13 cellular contexts compared by ENCODE assay signal in the genomic region with DNA sequence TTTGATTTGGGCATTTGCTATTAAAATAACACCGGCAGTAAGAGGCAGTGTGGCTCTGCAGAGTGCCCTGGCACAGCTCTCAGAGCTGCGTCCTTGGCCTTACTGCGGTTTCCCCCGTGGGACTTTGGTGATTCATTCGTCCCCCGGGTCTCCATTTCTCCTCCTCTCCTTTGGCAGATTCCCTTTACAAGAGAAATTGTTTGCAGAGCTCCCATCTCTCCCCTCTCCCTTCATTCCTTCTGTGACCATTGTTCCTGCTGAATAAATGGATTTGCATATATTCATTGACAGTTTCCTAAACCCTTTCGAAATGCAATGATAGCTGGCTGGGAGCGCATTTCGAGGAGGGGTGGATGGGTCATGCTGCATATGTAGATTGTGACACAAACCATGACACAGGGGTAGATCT.
DNase-seq lines count a peak whose midpoint lies in the region; TF ChIP-seq lines count a peak whose summit lies in the region.
"Had no signal": no experiment of that assay in that cellular context is flagged by ENCODE, and none has a peak within 500 bp of the region (broad histone marks: within the 10 kb centered on the region; RNA-seq: fewer than 3 reads in every experiment).

No MANE protein-coding gene starts in this region.

- no peak overlapping the region for H3K27ac Mint-ChIP-seq in activated CD4-positive, alpha-beta memory T cell treated with anti-CD3 and anti-CD28 coated beads, Interleukin-2, amount 10 ng/mL, durations not matched to agents 7 days and 5 days

- no peak overlapping the region for H3K4ac ChIP-seq in mesendoderm (ENCODE audit: low read depth, low read length)

- no peak overlapping the region for H4K5ac ChIP-seq in mesendoderm (ENCODE audit: low read length)

- no peaks in the 10 kb centered on the region for H3K4me1 Mint-ChIP-seq in activated CD4-positive, alpha-beta memory T cell treated with anti-CD3 and anti-CD28 coated beads, Interleukin-2, amount 10 ng/mL, durations not matched to agents 7 days and 5 days

- peak overlapping the region; percentile 9 for H3K4me2 ChIP-seq in mesendoderm (ENCODE audit: low read length)

- H3K9me3 Mint-ChIP-seq in activated CD4-positive, alpha-beta memory T cell treated with anti-CD3 and anti-CD28 coated beads, Interleukin-2, amount 10 ng/mL, durations not matched to agents 7 days and 5 days: peaks cover 2% of the 10 kb centered on the region

- H2AK5ac ChIP-seq in mesendoderm (ENCODE audit: low read length): no peak overlapping the region

- no peaks in the 10 kb centered on the region for H3K36me3 Mint-ChIP-seq in activated CD4-positive, alpha-beta memory T cell treated with anti-CD3 and anti-CD28 coated beads, Interleukin-2, amount 10 ng/mL, durations not matched to agents 7 days and 5 days (ENCODE audit: low read depth)

- H3K27me3 ChIP-seq in HUES6 (ENCODE audit: control insufficient read depth, insufficient read depth, low read length) (no peaks in the 10 kb centered on the region), mesendoderm (ENCODE audit: insufficient read depth, low read length, poor library complexity) (no peaks in the 10 kb centered on the region)
- H3K27me3 ChIP-seq: esophagus squamous epithelium had no signal

- CTCF ChIA-PET in AG04449 (lab: Yijun Ruan, JAX): interaction anchor here (1.0 to 1.8 kb wide), 2 partner anchors 14 to 21 kb away, joined by 3 to 4 read pairs; no protein-coding TSS in a partner anchor
- CTCF ChIA-PET in activated CD4-positive, alpha-beta memory T cell treated with anti-CD3 and anti-CD28 coated beads, Interleukin-2, amount 10 ng/mL, durations not matched to agents 7 days and 5 days (lab: Charles Lee): no interaction called here

- no peaks in the 10 kb centered on the region for H3K79me2 ChIP-seq in mesendoderm (ENCODE audit: control insufficient read depth, insufficient read depth, low read length)

- no peak overlapping the region for H2BK5ac ChIP-seq in mesendoderm (ENCODE audit: low read length)

- peaks cover 2% of the 10 kb centered on the region for H3K27me3 Mint-ChIP-seq in activated CD4-positive, alpha-beta memory T cell treated with anti-CD3 and anti-CD28 coated beads, Interleukin-2, amount 10 ng/mL, durations not matched to agents 7 days and 5 days

- no peak overlapping the region for H3K23ac ChIP-seq in mesendoderm (ENCODE audit: low read length)

- H3K4me3 Mint-ChIP-seq in activated CD4-positive, alpha-beta memory T cell treated with anti-CD3 and anti-CD28 coated beads, Interleukin-2, amount 10 ng/mL, durations not matched to agents 7 days and 5 days: no peak overlapping the region

- H3K4me3 ChIP-seq in AG04449 (ENCODE audit: low read depth, low read length) (peak overlapping the region; percentile 9; the same call in 1 of the 2 replicates), HUES6 (ENCODE audit: low read depth, low read length) (peak overlapping the region; percentile 29; the same call in 1 of the 2 replicates), cardiac fibroblast (replicated peaks in 1 of 2; ENCODE audit: low read depth in 2 of 2, low read length in 2 of 2) (no peak overlapping the region), mesendoderm (ENCODE audit: low read length) (no peak overlapping the region)
- H3K4me3 ChIP-seq: esophagus squamous epithelium, lower lobe of right lung had no signal

- POLR2A ChIA-PET in AG04449 (lab: Yijun Ruan, JAX): no interaction called here
- POLR2A ChIA-PET in activated CD4-positive, alpha-beta memory T cell treated with anti-CD3 and anti-CD28 coated beads, Interleukin-2, amount 10 ng/mL, durations not matched to agents 7 days and 5 days (lab: Charles Lee): no interaction called here

- H3K9me3 ChIP-seq in HUES6 (ENCODE audit: control insufficient read depth, insufficient read depth, low read depth, low read length): peaks cover 14% of the 10 kb centered on the region
- H3K9me3 ChIP-seq: esophagus squamous epithelium, lower lobe of right lung had no signal

- peaks cover 19% of the 10 kb centered on the region for H3K4me1 ChIP-seq in HUES6 (ENCODE audit: control insufficient read depth, insufficient read depth, low read length)
- peaks cover 8% of the 10 kb centered on the region for H3K4me1 ChIP-seq in mesendoderm (ENCODE audit: control insufficient read depth, low read depth, low read length)

- WGBS in mesendoderm (ENCODE audit: extremely low coverage, insufficient coverage, low lambda C conversion rate): no CpG with 5 or more reads among the region's 9 CpGs

- no peak for DNase-seq in AG04449 (ENCODE audit: low read depth, low spot score)
- peak; percentile 45 to 58 for DNase-seq in cardiac fibroblast (ENCODE audit: low read depth in 2 of 2)
- peak; percentile 31 for DNase-seq in mesendoderm
- DNase-seq in effector CD4-positive, alpha-beta T cell: no peak
- DNase-seq in activated CD4-positive, alpha-beta memory T cell treated with anti-CD3 and anti-CD28 coated beads, Interleukin-2, amount 10 ng/mL, durations not matched to agents 7 days and 5 days: no peak
- no peak for DNase-seq in NCI-H2081 (lab: John Stamatoyannopoulos, UW)
- DNase-seq in A172 (ENCODE audit: low spot score): no peak
- DNase-seq: activated T-cell treated with anti-CD3 and anti-CD28 coated beads, Interleukin-2, amount 50 U/mL, for 1 hour; esophagus squamous epithelium; lower lobe of right lung; NCI-H1694 had no signal

- peak overlapping the region; percentile 54 for H3K56ac ChIP-seq in mesendoderm (ENCODE audit: low read length)

- H3K27ac ChIP-seq in HUES6 (ENCODE audit: low read depth, low read length) (no peak overlapping the region), mesendoderm (ENCODE audit: low read depth, low read length) (no peak overlapping the region)
- H3K27ac ChIP-seq: esophagus squamous epithelium, lower lobe of right lung, RWPE1 had no signal

- no peak overlapping the region for H3K9ac ChIP-seq in HUES6 (ENCODE audit: low read length)
- H3K9ac ChIP-seq in mesendoderm (ENCODE audit: low read length): peak overlapping the region; percentile 3

- H4K8ac ChIP-seq in mesendoderm (ENCODE audit: low read depth, low read length): peak overlapping the region; percentile 31

- TF ChIP-seq CTCF in AG04449 (IDR thresholded peaks at IDR 0.05; ENCODE audit: insufficient read depth, low read length, missing control alignments) (no peak), cardiac fibroblast (IDR thresholded peaks at IDR 0.05; ENCODE audit: low read depth, low read length) (no peak)

- H3K36me3 ChIP-seq in HUES6 (ENCODE audit: control insufficient read depth, insufficient read depth, low read length) (no peaks in the 10 kb centered on the region), mesendoderm (ENCODE audit: control insufficient read depth, insufficient read depth, low read length) (no peaks in the 10 kb centered on the region)
- H3K36me3 ChIP-seq: esophagus squamous epithelium, lower lobe of right lung had no signal

- no peak overlapping the region for H2BK15ac ChIP-seq in mesendoderm (replicated peaks; ENCODE audit: low read depth)

- H3K79me1 ChIP-seq in mesendoderm (ENCODE audit: low read length): no peaks in the 10 kb centered on the region

- H3K18ac ChIP-seq in mesendoderm (ENCODE audit: low read length): no peak overlapping the region

- H2BK120ac ChIP-seq in mesendoderm (ENCODE audit: low read depth, low read length): no peak overlapping the region

Comparison
In these comparisons a context has a peak if more than half of its experiments do, and no peak if none do; other contexts are left out.
1. DNase-seq: peak in cardiac fibroblast (2 of 2) and mesendoderm (single experiment); none in AG04449 (single experiment), effector CD4-positive, alpha-beta T cell (single experiment), activated CD4-positive, alpha-beta memory T cell treated with anti-CD3 and anti-CD28 coated beads, Interleukin-2, amount 10 ng/mL, durations not matched to agents 7 days and 5 days (single experiment), NCI-H2081 (0 of 2) and A172 (single experiment).
2. H3K4me3 ChIP-seq: peak in AG04449 (single experiment) and HUES6 (single experiment); none in cardiac fibroblast (0 of 2) and mesendoderm (single experiment).